8 cellular contexts compared by ENCODE assay signal in the genomic region with DNA sequence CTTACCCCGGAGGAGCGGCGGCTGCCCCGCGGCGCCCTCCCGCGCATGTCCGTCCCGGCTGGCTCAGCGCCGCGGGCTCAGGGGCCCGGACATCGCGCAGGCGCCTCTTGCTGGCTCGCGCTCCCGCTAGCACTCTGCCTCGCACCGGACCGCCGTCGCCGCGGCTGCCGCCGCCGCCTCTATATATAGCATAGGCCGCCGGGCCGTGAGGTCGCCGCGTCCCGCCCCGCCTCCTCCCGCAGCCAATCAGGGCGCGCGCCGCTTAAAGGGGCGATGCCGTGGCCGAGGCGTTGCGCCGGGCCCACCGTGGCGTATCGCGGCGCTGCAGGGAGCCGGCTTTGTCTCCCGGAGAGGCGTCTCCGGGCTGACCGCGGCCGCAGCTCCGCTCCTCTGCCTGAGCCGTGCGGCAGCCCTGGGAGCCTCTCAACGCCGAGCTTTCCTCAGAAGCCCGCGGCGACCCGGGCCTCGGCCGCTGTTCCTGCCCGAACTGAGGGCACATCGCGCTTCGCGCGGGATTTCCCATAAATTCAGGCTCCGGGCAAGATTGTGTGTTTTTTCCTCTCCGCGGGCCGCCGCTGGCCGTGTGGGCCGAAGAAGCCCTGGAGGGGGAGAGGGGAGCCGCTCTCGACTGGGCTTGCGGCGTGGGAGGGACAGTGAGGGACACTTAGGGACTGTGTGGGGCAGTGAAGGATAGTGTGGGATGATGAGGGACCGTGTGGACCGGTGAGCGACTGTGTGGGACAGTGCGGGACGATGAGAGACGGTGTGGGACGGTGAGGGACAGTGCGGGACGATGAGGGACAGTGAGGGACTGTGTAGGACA. TPM values are rescaled to one million over a fixed set of nuclear protein-coding genes. Genes with fewer than 3 reads are reported as not detected.
DNase-seq lines count a peak whose midpoint lies in the region; ATAC-seq lines count a peak whose summit lies in the region.

A gene with protein sequence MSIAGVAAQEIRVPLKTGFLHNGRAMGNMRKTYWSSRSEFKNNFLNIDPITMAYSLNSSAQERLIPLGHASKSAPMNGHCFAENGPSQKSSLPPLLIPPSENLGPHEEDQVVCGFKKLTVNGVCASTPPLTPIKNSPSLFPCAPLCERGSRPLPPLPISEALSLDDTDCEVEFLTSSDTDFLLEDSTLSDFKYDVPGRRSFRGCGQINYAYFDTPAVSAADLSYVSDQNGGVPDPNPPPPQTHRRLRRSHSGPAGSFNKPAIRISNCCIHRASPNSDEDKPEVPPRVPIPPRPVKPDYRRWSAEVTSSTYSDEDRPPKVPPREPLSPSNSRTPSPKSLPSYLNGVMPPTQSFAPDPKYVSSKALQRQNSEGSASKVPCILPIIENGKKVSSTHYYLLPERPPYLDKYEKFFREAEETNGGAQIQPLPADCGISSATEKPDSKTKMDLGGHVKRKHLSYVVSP (minus strand): TSS at position 157 of the 823 bp plus-strand sequence. CDS start 10,690 bp downstream, outside the sequence.

- H3K27ac Mint-ChIP-seq in dendritic cell treated with granulocyte-macrophage colony-stimulating factor and Interleukin-4, amounts not matched to agents 40 ng/mL and 50 ng/mL, for 4 days: peak within 1 kb of the TSS; percentile 81

- H3K9me3 Mint-ChIP-seq in dendritic cell treated with granulocyte-macrophage colony-stimulating factor and Interleukin-4, amounts not matched to agents 40 ng/mL and 50 ng/mL, for 4 days: no peaks in the 10 kb centered on the region

- DNase-seq in NCI-H1436 (lab: John Stamatoyannopoulos, UW) (peak; percentile 90), NCI-H1436 treated with DMSO at 0.1 percent for 48 hours (lab: John Stamatoyannopoulos, UW) (no peak), NCI-H345 treated with DMSO at 0.1 percent for 48 hours (lab: John Stamatoyannopoulos, UW; ENCODE audit: unreplicated experiment) (peak; percentile 76), left lobe of liver (ENCODE audit: low spot score) (peak; percentile 98)
- DNase-seq in activated CD4-positive, alpha-beta T cell treated with anti-CD3 and anti-CD28 coated beads, Interleukin-2, amount 50 U/mL, for 48 hours: peak; percentile 88 to 89
- DNase-seq in stimulated activated CD4-positive, alpha-beta T cell treated with anti-CD3 and anti-CD28 coated beads, Interleukin-1b, Interleukin-23, amount 100 ng/mL, for 48 hours: peak; percentile 88

- H3K36me3 Mint-ChIP-seq in dendritic cell treated with granulocyte-macrophage colony-stimulating factor and Interleukin-4, amounts not matched to agents 40 ng/mL and 50 ng/mL, for 4 days (ENCODE audit: low read depth): no peaks in the 10 kb centered on the region

- H3K27me3 Mint-ChIP-seq in dendritic cell treated with granulocyte-macrophage colony-stimulating factor and Interleukin-4, amounts not matched to agents 40 ng/mL and 50 ng/mL, for 4 days: peaks cover 63% of the 10 kb centered on the region

- H3K4me1 Mint-ChIP-seq in dendritic cell treated with granulocyte-macrophage colony-stimulating factor and Interleukin-4, amounts not matched to agents 40 ng/mL and 50 ng/mL, for 4 days (ENCODE audit: low read depth): peaks cover 16% of the 10 kb centered on the region

- H3K4me3 Mint-ChIP-seq in dendritic cell treated with granulocyte-macrophage colony-stimulating factor and Interleukin-4, amounts not matched to agents 40 ng/mL and 50 ng/mL, for 4 days: peak within 1 kb of the TSS; percentile 78

- ATAC-seq in HG03095 (IDR thresholded peaks at IDR 0.05; ENCODE audit: unreplicated experiment) (peak; percentile 76), left lobe of liver (peak; percentile 75)

- intact Hi-C loops in dendritic cell treated with granulocyte-macrophage colony-stimulating factor and Interleukin-4, amounts not matched to agents 40 ng/mL and 50 ng/mL, for 4 days (cut with micrococcal nuclease): loop anchor here (1.0 kb wide), 1 partner anchor 292 kb away; a partner anchor contains a TSS

RNA-seq across cellular contexts. Expression of the gene that starts here (rescaled TPM):
- 316 TPM for total RNA-seq in left lobe of liver
